8 cellular contexts compared by ENCODE assay signal in the genomic region with DNA sequence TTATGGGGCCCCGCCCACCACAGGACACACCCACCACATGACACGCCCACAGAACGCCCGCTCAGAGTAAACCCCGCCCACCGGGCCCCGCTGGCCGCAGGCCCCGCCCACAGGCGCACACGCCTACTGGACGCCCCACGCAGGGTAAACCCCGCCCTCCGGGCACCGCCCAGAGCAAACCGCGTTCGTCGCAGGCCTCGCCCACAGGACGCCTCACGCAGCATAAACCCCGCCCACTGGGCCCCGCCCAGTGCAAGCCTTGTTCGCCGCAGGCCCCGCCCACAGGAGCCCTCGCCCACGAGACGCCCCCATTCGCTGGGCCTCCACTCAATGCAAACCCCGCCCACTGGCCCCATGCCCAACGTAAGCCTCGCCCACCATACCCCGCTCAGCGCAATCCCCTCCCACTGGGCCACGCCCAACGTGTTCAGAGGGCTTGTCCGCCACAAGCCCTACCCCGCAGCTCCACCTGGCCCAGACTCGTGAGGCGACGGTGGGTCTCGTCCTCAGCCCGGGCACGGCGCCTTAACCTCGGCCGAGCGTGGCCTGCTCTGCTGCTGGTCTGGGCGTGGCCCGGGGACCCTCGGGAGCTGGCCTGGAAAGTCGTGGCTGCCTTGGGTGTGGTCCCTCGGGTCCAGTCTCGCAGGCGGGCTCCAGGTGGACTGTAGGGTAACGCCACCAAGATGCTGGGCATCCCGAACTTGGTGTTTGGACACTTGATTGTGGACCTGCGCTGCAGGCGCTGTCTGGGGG. TPM values are rescaled to one million over a fixed set of nuclear protein-coding genes. Genes with fewer than 3 reads are reported as not detected.
DNase-seq lines count a peak whose midpoint lies in the region; ATAC-seq and TF ChIP-seq lines count a peak whose summit lies in the region.

No MANE protein-coding gene starts in this region.

- no peaks in the 10 kb centered on the region for H3K9me3 ChIP-seq in prostate gland

- TF ChIP-seq POLR2A in prostate gland (IDR thresholded peaks at IDR 0.05): no peak

- H3K27ac ChIP-seq in prostate gland: peak overlapping the region; percentile 41 to 72
- H3K27ac ChIP-seq in urinary bladder (ENCODE audit: low read depth): no peak overlapping the region

- H3K4me3 ChIP-seq in prostate gland (peak overlapping the region; percentile 39 to 46), urinary bladder (ENCODE audit: low read depth, low read length) (peak overlapping the region; percentile 37)

- H3K4me3 Mint-ChIP-seq in T-cell: peak overlapping the region; percentile 62 to 69 (median 64)

- H3K36me3 Mint-ChIP-seq in T-cell: no peaks in the 10 kb centered on the region

- POLR2A ChIA-PET in T-cell (lab: Charles Lee): no interaction called here

- no peak for TF ChIP-seq CTCF in GM13976 (IDR thresholded peaks at IDR 0.05; ENCODE audit: borderline replicate concordance, control extremely low read depth, extremely low read depth, insufficient read depth, missing control alignments)
- TF ChIP-seq CTCF in prostate gland (IDR thresholded peaks at IDR 0.05): peak in 1 of 4 experiments; percentile 2

- peak; percentile 100 for DNase-seq in GM13976 (ENCODE audit: low spot score)
- peak; percentile 70 for DNase-seq in NCI-H1417 treated with DMSO at 0.1 percent for 48 hours (lab: John Stamatoyannopoulos, UW)
- peak; percentile 98 to 100 (median 100) for DNase-seq in T-cell
- DNase-seq in amniotic epithelial cell (ENCODE audit: low read depth): peak; percentile 92
- peak; percentile 100 for DNase-seq in left ventricle myocardium superior
- peak; percentile 99 for DNase-seq in prostate gland (ENCODE audit: low spot score)

- no peaks in the 10 kb centered on the region for H3K27me3 Mint-ChIP-seq in T-cell

- H3K27me3 ChIP-seq in prostate gland (replicated peaks; ENCODE audit: insufficient read depth): no peaks in the 10 kb centered on the region

- WGBS in prostate gland: 8% methylated on average over 54 of the region's 62 CpGs
- WGBS in urinary bladder: 9% methylated on average over 62 of the region's 62 CpGs

- H3K36me3 ChIP-seq in prostate gland: no peaks in the 10 kb centered on the region
- no peaks in the 10 kb centered on the region for H3K36me3 ChIP-seq in urinary bladder (ENCODE audit: insufficient read depth)

- intact Hi-C loops in left ventricle myocardium superior (cut with micrococcal nuclease): no loop called here
- intact Hi-C loops in prostate gland (cut with DNase I): no loop called here

- peak overlapping the region; percentile 43 to 72 for H3K27ac Mint-ChIP-seq in T-cell

- peaks cover 0 to 11% (median 0%) of the 10 kb centered on the region in 3 donors for H3K4me1 Mint-ChIP-seq in T-cell

- no peaks in the 10 kb centered on the region for H3K9me3 Mint-ChIP-seq in T-cell

- H3K4me1 ChIP-seq in prostate gland (replicated peaks) (no peaks in the 10 kb centered on the region), urinary bladder (ENCODE audit: insufficient read depth) (no peaks in the 10 kb centered on the region)

- in situ Hi-C loops in GM13976 (cut with MboI; ENCODE audit: low sequenced_read_pairs, unreplicated experiment): no loop called here

- CTCF ChIA-PET in T-cell (lab: Charles Lee): no interaction called here

- ATAC-seq in HG02798 (IDR thresholded peaks at IDR 0.05; ENCODE audit: poor library complexity, unreplicated experiment) (peak; percentile 86), T-cell (replicated peaks in 1 of 4) (peak; percentile 86 to 93 (median 89)), left ventricle myocardium superior (peak; percentile 90)

RNA-seq across cellular contexts. Expression of a gene that starts 0.4 kb away (rescaled TPM):
- total RNA-seq in T-cell (under 1 TPM in 3 of 5 donors, not detected in 2; 0.28 to 0.93 (median 0.69) TPM), left ventricle myocardium superior (1.7 TPM), prostate gland (10 to 100 TPM in 1 of 2 donors, 1 to 10 TPM in 1; 7.8 to 43.3 TPM), urinary bladder (not detected)
- 1.0 TPM for polyA plus RNA-seq in urinary bladder

RNA-seq across cellular contexts. Expression of a gene that starts 4.4 kb away (rescaled TPM):
- total RNA-seq in T-cell: 1 to 10 TPM in 3 of 5 donors, under 1 TPM in 2; 0.82 to 1.3 (median 1.1) TPM
- not detected for total RNA-seq in left ventricle myocardium superior
- total RNA-seq in prostate gland: under 1 TPM; 0.18 to 0.28 TPM
- total RNA-seq in urinary bladder: 0.37 TPM
- 0.22 TPM for polyA plus RNA-seq in urinary bladder

RNA-seq across cellular contexts. Expression of a gene that starts 28.6 kb away (rescaled TPM):
- 100 to 1,000 TPM; 208 to 295 (median 261) TPM for total RNA-seq in T-cell
- 172 TPM for total RNA-seq in left ventricle myocardium superior
- total RNA-seq in prostate gland: 100 to 1,000 TPM; 163 to 233 TPM
- 123 TPM for total RNA-seq in urinary bladder
- polyA plus RNA-seq in urinary bladder: 200 TPM
